In genomic region chr14:89572566-89573398, GRCh38 we compare ENCODE assay signal across 23 cellular contexts.
DNase-seq lines count a peak whose midpoint lies in the region; ATAC-seq, FAIRE-seq and TF ChIP-seq lines count a peak whose summit lies in the region.
"Had no signal": no experiment of that assay in that cellular context is flagged by ENCODE, and none has a peak within 500 bp of the region (broad histone marks: within the 10 kb centered on the region; RNA-seq: fewer than 3 reads in every experiment).

No MANE protein-coding gene starts in this region.

- intact Hi-C loops in heart left ventricle (cut with DNase I) = loop anchor here in 1 of 10 donors (5.0 kb wide), 1 partner anchor 45 kb away; no protein-coding TSS in a partner anchor

- no peaks in the 10 kb centered on the region for H3K79me1 ChIP-seq in trophoblast cell (ENCODE audit: low read length)

- no peak overlapping the region for H2AK5ac ChIP-seq in trophoblast cell (ENCODE audit: low read length)

- TF ChIP-seq CTCF in heart left ventricle (IDR thresholded peaks at IDR 0.05) = no peak

- no peak overlapping the region for H3K14ac ChIP-seq in trophoblast cell (ENCODE audit: low read length)

- no peak overlapping the region for H4K12ac ChIP-seq in trophoblast cell (ENCODE audit: low read depth, low read length)

- H3K36me3 ChIP-seq in heart left ventricle (no peaks in the 10 kb centered on the region), trophoblast cell (ENCODE audit: control insufficient read depth in 1 of 2, insufficient read depth in 2 of 2, low read length in 2 of 2) (no peaks in the 10 kb centered on the region)
- H3K36me3 ChIP-seq: neutrophil, tibial artery had no signal

- H3K27ac ChIP-seq in heart left ventricle = peak overlapping the region in 9 of 12 donors; percentile 27 to 63 (median 52)
- no peak overlapping the region for H3K27ac ChIP-seq in trophoblast cell (ENCODE audit: low read depth, low read length)
- H3K27ac ChIP-seq: body of pancreas, HL-60, neutrophil, tibial artery had no signal

- no peak for FAIRE-seq in HTR-8/SVneo (lab: Jason Lieb, UNC)
- FAIRE-seq: endothelial cell of umbilical vein had no signal

- no peak overlapping the region for H2BK120ac ChIP-seq in trophoblast cell (ENCODE audit: insufficient read depth, low read length, poor library complexity)

- H4K91ac ChIP-seq in trophoblast cell (ENCODE audit: low read depth, low read length) = no peak overlapping the region

- no peak overlapping the region for H2BK5ac ChIP-seq in trophoblast cell (ENCODE audit: low read depth, low read length, poor library complexity)

- no peak overlapping the region for H3K18ac ChIP-seq in trophoblast cell (ENCODE audit: low read length)

- H3K4me3 ChIP-seq in heart left ventricle (no peak overlapping the region), trophoblast cell (ENCODE audit: low read depth, low read length) (no peak overlapping the region)
- H3K4me3 ChIP-seq: body of pancreas, tibial artery had no signal

- WGBS in heart left ventricle, 4 donors = 34 to 51% (median 43%) methylated on average over 10 of the region's 10 CpGs
- no CpG with 5 or more reads among the region's 10 CpGs for WGBS in trophoblast cell (ENCODE audit: extremely low coverage, insufficient coverage, insufficient read length)

- DNase-seq in G401 (ENCODE audit: low spot score) = peak; percentile 34
- peak; percentile 11 for DNase-seq in NCI-H2081 treated with DMSO at 0.1 percent for 48 hours (lab: John Stamatoyannopoulos, UW)
- no peak for DNase-seq in heart left ventricle
- no peak for DNase-seq in trophoblast cell
- DNase-seq in stimulated activated naive CD4-positive, alpha-beta T cell treated with Interleukin-2 at 50 U/mL for 16 hours (lab: John Stamatoyannopoulos, UW) = no peak
- no peak for DNase-seq in kidney tubule cell (ENCODE audit: low spot score)
- no peak for DNase-seq in HTR-8/SVneo (ENCODE audit: insufficient read length, low spot score)
- DNase-seq: activated CD4-positive, alpha-beta T cell treated with anti-CD3 and anti-CD28 coated beads for 1 hour; activated naive CD8-positive, alpha-beta T cell treated with anti-CD3 and anti-CD28 coated beads, Interleukin-2, amount 10 ng/mL, durations not matched to agents 7 days and 5 days; COR-L47; HCEC 1CT; midbrain; MM.1S; NCI-H748 treated with DMSO at 0.1 percent for 48 hours; T1000; tibial artery had no signal

- H2AFZ ChIP-seq in trophoblast cell (ENCODE audit: insufficient read depth, low read length, poor library complexity) = no peak overlapping the region

- ATAC-seq in heart left ventricle = peak; percentile 35 to 64 (median 54)
- ATAC-seq: body of pancreas; Panc1; SK-N-SH treated with all-trans-retinoic acid at 6 μM for 48 hours; stimulated activated memory B cell treated with anti-CD40 and anti-IgM and Interleukin-4, amounts not matched to agents 10 μg/mL and 1 μg/mL and 100 μg/mL, for 72 hours had no signal

- no peak for TF ChIP-seq POLR2A in heart left ventricle (IDR thresholded peaks at IDR 0.05)

- no peak overlapping the region for H2BK12ac ChIP-seq in trophoblast cell (ENCODE audit: low read length)

- H3K27me3 ChIP-seq in heart left ventricle (no peaks in the 10 kb centered on the region), trophoblast cell (ENCODE audit: insufficient read depth, low read length) (no peaks in the 10 kb centered on the region)
- H3K27me3 ChIP-seq: body of pancreas, neutrophil, tibial artery had no signal

- H3K4me1 ChIP-seq in heart left ventricle (peaks cover 9 to 66% (median 32%) of the 10 kb centered on the region in 12 donors), trophoblast cell (ENCODE audit: control insufficient read depth in 1 of 2, insufficient read depth in 2 of 2, low read length in 2 of 2) (peaks cover 2 to 3% of the 10 kb centered on the region in 2 experiments)

- no peak overlapping the region for H3K4me2 ChIP-seq in trophoblast cell (ENCODE audit: low read length)

- no peaks in the 10 kb centered on the region for H3K79me2 ChIP-seq in trophoblast cell (ENCODE audit: control insufficient read depth, insufficient read depth, low read length, poor library complexity)

- H3K4ac ChIP-seq in trophoblast cell (ENCODE audit: low read depth, low read length) = no peak overlapping the region

- H3K23ac ChIP-seq in trophoblast cell (ENCODE audit: low read length) = peak overlapping the region; percentile 85

- H3K9me3 ChIP-seq in heart left ventricle (no peaks in the 10 kb centered on the region), trophoblast cell (ENCODE audit: insufficient read depth, low read depth, low read length) (no peaks in the 10 kb centered on the region)
- H3K9me3 ChIP-seq: body of pancreas, neutrophil, tibial artery had no signal

- in situ Hi-C loops in G401 (cut with HindIII; ENCODE audit: low sequenced_read_pairs) = no loop called here

- no peak overlapping the region for H3K9ac ChIP-seq in trophoblast cell (ENCODE audit: low read length)

- no peak overlapping the region for H4K8ac ChIP-seq in trophoblast cell (ENCODE audit: low read depth, low read length)

Comparison
In these comparisons a context has a peak if more than half of its experiments do, and no peak if none do; other contexts are left out.
1. DNase-seq: peak in G401 (single experiment) and NCI-H2081 treated with DMSO at 0.1 percent for 48 hours (single experiment); none in heart left ventricle (0 of 5), trophoblast cell (0 of 2), stimulated activated naive CD4-positive, alpha-beta T cell treated with Interleukin-2 at 50 U/mL for 16 hours (single experiment), kidney tubule cell (single experiment) and HTR-8/SVneo (single experiment).